Comparison of ENCODE assay signal across 22 cellular contexts in the genomic region with DNA sequence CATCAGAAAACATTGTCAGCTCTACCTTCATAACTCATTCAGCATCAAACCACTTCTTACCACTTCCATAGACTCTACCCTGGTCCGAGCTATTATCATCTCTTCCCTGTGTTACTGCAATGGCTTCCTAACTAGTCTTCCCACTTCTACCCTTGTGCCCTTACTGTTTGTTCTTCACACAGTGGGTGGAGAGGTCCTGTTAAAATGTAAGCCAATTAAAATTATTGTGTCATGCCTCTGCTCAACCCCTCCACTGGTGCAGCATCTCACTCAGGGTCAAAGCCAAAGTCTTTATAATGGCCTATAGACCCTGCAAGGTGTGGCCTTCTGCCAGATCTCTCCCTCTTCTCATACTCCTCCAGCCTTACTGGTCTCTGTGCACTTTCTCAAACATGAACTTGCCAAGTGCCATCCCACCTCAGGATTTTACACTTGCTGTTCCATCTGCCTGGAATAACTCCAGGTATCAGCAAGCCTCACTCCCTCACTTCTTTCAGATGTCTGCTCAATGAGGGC.
"Had no signal": no experiment of that assay in that cellular context is flagged by ENCODE, and none has a peak within 500 bp of the region (broad histone marks: within the 10 kb centered on the region; RNA-seq: fewer than 3 reads in every experiment).

No MANE protein-coding gene starts in this region.

- H3K9me3 ChIP-seq: MG63 had no signal

- DNase-seq: KBM-7, MG63, NCI-H1092, NCI-H1105 treated with DMSO at 0.1 percent for 48 hours, NCI-H1417 treated with DMSO at 0.1 percent for 48 hours, NCI-H146, NCI-H1694 treated with DMSO at 0.1 percent for 48 hours, NCI-H1930, NCI-H2081 treated with DMSO at 0.1 percent for 48 hours, NCI-H2171, NCI-H226, NCI-H446, NCI-H510A, NCI-H524 treated with DMSO at 0.1 percent for 48 hours, NCI-H69, NCI-H774, Right ventricle myocardium superior, RPMI8226, SIG-M5 had no signal

- H3K4me3 ChIP-seq: MG63, SJSA1, SK-N-MC had no signal

- H3K27ac ChIP-seq: SJSA1, SK-N-MC had no signal

- H3K36me3 ChIP-seq: MG63, SJSA1 had no signal

- FAIRE-seq: RCC 7860 had no signal
